14 cellular contexts compared by ENCODE assay signal in the genomic region with DNA sequence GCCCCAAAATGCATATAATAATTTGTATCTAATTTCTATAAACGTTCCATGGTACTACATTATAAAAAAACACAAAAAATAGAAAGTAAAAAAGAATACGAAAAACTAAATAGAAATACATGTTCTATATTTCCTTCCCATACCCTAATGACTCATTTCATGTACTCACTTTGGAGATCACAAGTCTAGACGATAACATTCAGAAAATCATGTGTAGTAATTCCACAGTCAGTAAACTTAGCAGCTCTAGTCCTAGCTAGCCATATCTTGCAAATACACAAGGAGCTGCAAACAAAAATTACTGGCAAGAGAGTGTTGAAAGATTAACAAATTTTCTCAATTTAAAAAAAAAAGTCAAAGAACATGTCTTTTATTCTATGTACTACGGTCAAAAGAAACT. TPM values are rescaled to one million over a fixed set of nuclear protein-coding genes. Genes with fewer than 3 reads are reported as not detected.
DNase-seq lines count a peak whose midpoint lies in the region; ATAC-seq and TF ChIP-seq lines count a peak whose summit lies in the region.
"Had no signal": no experiment of that assay in that cellular context is flagged by ENCODE, and none has a peak within 500 bp of the region (broad histone marks: within the 10 kb centered on the region; RNA-seq: fewer than 3 reads in every experiment).

No MANE protein-coding gene starts in this region.

- H3K9me3 Mint-ChIP-seq in nephron progenitor cell = no peaks in the 10 kb centered on the region
- H3K9me3 Mint-ChIP-seq: T-helper 1 cell treated with Interleukin-12 subunit alpha and Interleukin-12 subunit beta and Interleukin-4 antibody, amounts not matched to agents 30 μg/mL and 1 μg/mL, for 36 hours had no signal

- no peak for TF ChIP-seq POLR2A in body of pancreas (IDR thresholded peaks at IDR 0.05)

- H3K4me2 ChIP-seq in Loucy (ENCODE audit: low read depth, low read length, poor library complexity, severe bottlenecking) = peak overlapping the region; percentile 94

- peaks cover 36% of the 10 kb centered on the region for H3K79me2 ChIP-seq in Loucy (ENCODE audit: insufficient read depth, low read length)

- intact Hi-C loops in dorsolateral prefrontal cortex (cut with DNase I) = loop anchor here in 1 of 2 donors (10.0 kb wide), 1 partner anchor 141 kb away; no protein-coding TSS in a partner anchor
- intact Hi-C loops in body of pancreas (cut with DNase I) = no loop called here

- peaks cover 27% of the 10 kb centered on the region for H3K4me1 Mint-ChIP-seq in nephron progenitor cell

- H2AFZ ChIP-seq in Loucy (ENCODE audit: low read length) = no peak overlapping the region

- H3K4me1 ChIP-seq in Loucy (ENCODE audit: insufficient read depth, low read length, poor library complexity, severe bottlenecking) (peaks cover 43% of the 10 kb centered on the region), body of pancreas (peaks cover 23% of the 10 kb centered on the region)

- no peaks in the 10 kb centered on the region for H3K27me3 ChIP-seq in Loucy (ENCODE audit: insufficient read depth, low read length, poor library complexity, severe bottlenecking)
- H3K27me3 ChIP-seq in dorsolateral prefrontal cortex = no peaks in the 10 kb centered on the region
- no peaks in the 10 kb centered on the region for H3K27me3 ChIP-seq in body of pancreas

- peak overlapping the region; percentile 70 for H3K4me3 Mint-ChIP-seq in nephron progenitor cell

- H3F3A ChIP-seq in Loucy (ENCODE audit: low read depth) = no peaks in the 10 kb centered on the region

- ATAC-seq in HG03135 (IDR thresholded peaks at IDR 0.05; ENCODE audit: unreplicated experiment) = no peak
- ATAC-seq in HG03432 (IDR thresholded peaks at IDR 0.05; ENCODE audit: unreplicated experiment) = no peak
- ATAC-seq in body of pancreas = no peak

- H3K27ac Mint-ChIP-seq in nephron progenitor cell = no peak overlapping the region

- H3K9me2 ChIP-seq in Loucy (replicated peaks; ENCODE audit: low read depth, low read length) = no peaks in the 10 kb centered on the region

- peak overlapping the region in 4 of 59 donors; percentile 3 to 27 (median 13) for H3K27ac ChIP-seq in dorsolateral prefrontal cortex
- H3K27ac ChIP-seq in body of pancreas = peak overlapping the region in 1 of 4 donors; percentile 92

- H3K4me3 ChIP-seq in Loucy (ENCODE audit: low read length, poor library complexity, severe bottlenecking) (peak overlapping the region; percentile 83), dorsolateral prefrontal cortex (peak overlapping the region in 30 of 59 donors; percentile 64 to 85 (median 75)), body of pancreas (no peak overlapping the region)

- H3K36me3 ChIP-seq in Loucy (ENCODE audit: insufficient read depth, low read length) = peaks cover 8% of the 10 kb centered on the region; the same call in 1 of the 2 replicates
- peaks cover 3 to 8% of the 10 kb centered on the region in 2 donors for H3K36me3 ChIP-seq in body of pancreas (replicated peaks in 1 of 2; ENCODE audit: insufficient read depth in 1 of 2, low read depth in 2 of 2)

- TF ChIP-seq CTCF in Loucy (conservative IDR thresholded peaks at IDR 0.05; ENCODE audit: low read length) (no peak), dorsolateral prefrontal cortex (IDR thresholded peaks at IDR 0.05 in 54 of 56, conservative IDR thresholded peaks at IDR 0.05 in 2 of 56; ENCODE audit: low read depth in 1 of 56, partially characterized antibody in 56 of 56) (no peak), nephron progenitor cell (IDR thresholded peaks at IDR 0.05) (no peak), body of pancreas (IDR thresholded peaks at IDR 0.05) (no peak)

- H3K9me3 ChIP-seq in Loucy (ENCODE audit: insufficient read depth, low read depth, low read length) = no peaks in the 10 kb centered on the region
- no peaks in the 10 kb centered on the region for H3K9me3 ChIP-seq in body of pancreas

- peak overlapping the region; percentile 64 for H3K9ac ChIP-seq in Loucy (ENCODE audit: low read depth, low read length, poor library complexity, severe bottlenecking)

- DNase-seq in ELR (ENCODE audit: low read depth) = peak; percentile 9
- no peak for DNase-seq in dorsolateral prefrontal cortex
- DNase-seq in nephron progenitor cell = no peak
- DNase-seq in DMS114 treated with DMSO at 0.1 percent for 48 hours (lab: John Stamatoyannopoulos, UW; ENCODE audit: unreplicated experiment) = no peak
- no peak for DNase-seq in body of pancreas
- DNase-seq: caudate nucleus; DMS79 treated with DMSO at 0.1 percent for 48 hours; NCI-H82; stimulated activated CD4-positive, alpha-beta T cell treated with anti-CD3 and anti-CD28 coated beads, Interleukin-12 subunit alpha, Interleukin-12 subunit beta, amount 100 ng/mL, for 4 hours had no signal

- H3K27me3 Mint-ChIP-seq in nephron progenitor cell (ENCODE audit: low read depth, poor library complexity) = peaks cover 7% of the 10 kb centered on the region

- peaks cover 9% of the 10 kb centered on the region for H4K20me1 ChIP-seq in Loucy (ENCODE audit: insufficient read depth, low read length, poor library complexity, severe bottlenecking)

- 28 to 41% methylated on average over 4 of the region's 4 CpGs for WGBS in body of pancreas, 2 donors

- peaks cover 40% of the 10 kb centered on the region for H3K36me3 Mint-ChIP-seq in nephron progenitor cell (ENCODE audit: low read depth)

RNA-seq across cellular contexts. Expression of a gene that starts 1.4 kb away (rescaled TPM):
- total RNA-seq in dorsolateral prefrontal cortex = 10 to 100 TPM; 11.4 to 39.5 (median 25.0) TPM
- total RNA-seq in body of pancreas = 10 to 100 TPM; 14.5 to 14.8 TPM

RNA-seq across cellular contexts. Expression of a gene that starts 25.1 kb away (rescaled TPM):
- total RNA-seq in dorsolateral prefrontal cortex (1 to 10 TPM in 32 of 120 experiments, under 1 TPM in 44, not detected in 44; 0.40 to 3.7 (median 0.94) TPM), body of pancreas (not detected)
- total RNA-seq: H4 had no signal

Comparison
In these comparisons a context has a peak if more than half of its experiments do, and no peak if none do; other contexts are left out.
1. H3K4me3 ChIP-seq: peak in Loucy (single experiment) and dorsolateral prefrontal cortex (30 of 59); none in body of pancreas (0 of 2).